13 cellular contexts compared by ENCODE assay signal in the genomic region with DNA sequence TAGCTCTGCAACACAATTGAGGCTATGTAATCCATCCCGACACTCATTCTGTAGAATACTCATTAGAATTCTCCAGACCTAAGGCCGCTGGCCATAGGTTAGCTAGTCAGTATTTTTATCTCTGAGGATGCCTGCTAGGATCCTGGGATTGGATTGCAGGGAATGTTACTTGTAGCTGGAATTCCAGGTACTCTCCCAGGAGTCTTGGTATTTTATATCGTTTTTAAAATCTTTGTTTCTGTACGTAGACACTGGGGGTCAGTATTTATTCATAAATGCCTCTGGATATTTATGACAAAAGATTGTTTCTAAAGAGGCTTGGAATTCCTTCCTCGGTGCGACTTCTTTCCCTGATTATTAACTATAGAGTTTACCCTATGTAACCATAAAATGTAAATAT. TPM values are rescaled to one million over a fixed set of nuclear protein-coding genes. Genes with fewer than 3 reads are reported as not detected.
DNase-seq lines count a peak whose midpoint lies in the region; ATAC-seq, FAIRE-seq and TF ChIP-seq lines count a peak whose summit lies in the region.
"Had no signal": no experiment of that assay in that cellular context is flagged by ENCODE, and none has a peak within 500 bp of the region (broad histone marks: within the 10 kb centered on the region; RNA-seq: fewer than 3 reads in every experiment).

No MANE protein-coding gene starts in this region.

- in situ Hi-C loops in ACHN (cut with HindIII; ENCODE audit: low pct_ligation_motif_present, low pct_unique_long_range_greater_than_20kb, low sequenced_read_pairs) = no loop called here
- in situ Hi-C loops in astrocyte of the cerebellum (cut with HindIII; ENCODE audit: low sequenced_read_pairs) = no loop called here
- in situ Hi-C loops in HepG2 (cut with HindIII; ENCODE audit: extremely low pct_ligation_motif_present, low pct_unique_long_range_greater_than_20kb) = no loop called here

- WGBS in HepG2 (ENCODE audit: low lambda C conversion rate) = 19% methylated on average over 5 of the region's 6 CpGs

- no peak for TF ChIP-seq POLR2A in HepG2 (IDR thresholded peaks at IDR 0.05; ENCODE audit: insufficient read depth in 1 of 2, low read depth in 2 of 2, low read length in 2 of 2)

- TF ChIP-seq RAD21 in HepG2 (CRISPR knock-in tag; IDR thresholded peaks at IDR 0.05) = no peak

- TF ChIP-seq CTCF in astrocyte of the cerebellum (IDR thresholded peaks at IDR 0.05; ENCODE audit: low read depth, low read length, missing control alignments) (peak; percentile 19), HepG2 (CRISPR knock-in tag; IDR thresholded peaks at IDR 0.05) (peak; percentile 48; the same call in 1 of the 2 replicates), mucosa of descending colon (IDR thresholded peaks at IDR 0.05) (no peak)

- no peak for TF ChIP-seq EP300 in HepG2 (IDR thresholded peaks at IDR 0.05; ENCODE audit: low read depth in 2 of 2, low read length in 2 of 2)
- no peak for TF ChIP-seq EP300 in HepG2 (CRISPR knock-in tag; IDR thresholded peaks at IDR 0.05; ENCODE audit: borderline replicate concordance)

- ATAC-seq in HepG2 (peak; percentile 26), mucosa of descending colon (no peak)
- ATAC-seq: activated naive CD8-positive, alpha-beta T cell treated with anti-CD3 and anti-CD28 coated beads, Interleukin-2, amount 50 U/mL, for 24 hours; WTC11 had no signal

- H3K9ac ChIP-seq in HepG2 (ENCODE audit: insufficient read depth, low read depth, low read length) = no peak overlapping the region

- H3K4me2 ChIP-seq in HepG2 (ENCODE audit: low read depth, low read length) = no peak overlapping the region

- no peak overlapping the region for H2AFZ ChIP-seq in HepG2 (ENCODE audit: low read length)

- no peaks in the 10 kb centered on the region for H3K36me3 ChIP-seq in HepG2 (replicated peaks in 1 of 2; ENCODE audit: control insufficient read depth in 1 of 2, insufficient read depth in 2 of 2, low read length in 2 of 2)
- H3K36me3 ChIP-seq in mucosa of descending colon (ENCODE audit: low read depth) = no peaks in the 10 kb centered on the region

- H3K4me1 ChIP-seq in HepG2 (ENCODE audit: insufficient read depth, low read length) = peaks cover 28% of the 10 kb centered on the region
- no peaks in the 10 kb centered on the region for H3K4me1 ChIP-seq in mucosa of descending colon (ENCODE audit: low read depth)

- no peaks in the 10 kb centered on the region for H4K20me1 ChIP-seq in HepG2 (ENCODE audit: insufficient read depth, low read length)

- no peaks in the 10 kb centered on the region for H3K79me2 ChIP-seq in HepG2 (ENCODE audit: insufficient read depth, low read length)

- no peak overlapping the region for H3K27ac ChIP-seq in HepG2 (ENCODE audit: extremely low read length, insufficient read depth, low read length)

- peaks cover 0 to 3% of the 10 kb centered on the region in 2 experiments; a peak in 2 of 5 replicates for H3K27me3 ChIP-seq in HepG2 (ENCODE audit: control insufficient read depth in 1 of 2, insufficient read depth in 2 of 2, low read length in 2 of 2)

- FAIRE-seq in HepG2 (lab: Jason Lieb, UNC) = no peak

- intact Hi-C loops in HepG2 (cut with micrococcal nuclease; ENCODE audit: unreplicated experiment) (no loop called here), posterior vena cava (cut with DNase I) (loop anchor here (5.0 to 10.0 kb wide), 2 partner anchors 266 to 478 kb away; no protein-coding TSS in a partner anchor), mucosa of descending colon (cut with DNase I, micrococcal nuclease) (no loop called here)

- DNase-seq in ACHN (peak; percentile 35), HT-29 (ENCODE audit: low spot score) (peak; percentile 29), astrocyte of the cerebellum (ENCODE audit: low read depth) (no peak), HepG2 (ENCODE audit: low spot score) (no peak), posterior vena cava (ENCODE audit: low spot score) (no peak), occipital lobe (lab: John Stamatoyannopoulos, UW) (no peak), NCI-H1417 treated with DMSO at 0.1 percent for 48 hours (lab: John Stamatoyannopoulos, UW) (no peak), mucosa of descending colon (no peak)
- DNase-seq: activated naive CD8-positive, alpha-beta T cell treated with anti-CD3 and anti-CD28 coated beads, Interleukin-2, amount 50 U/mL, for 24 hours; DMS79; NCI-H2029; stimulated activated CD4-positive, alpha-beta T cell treated with anti-CD3 and anti-CD28 coated beads, Interleukin-12 subunit alpha, Interleukin-12 subunit beta, amount 100 ng/mL, for 4 hours had no signal

- no peak overlapping the region for H3K4me3 ChIP-seq in astrocyte of the cerebellum (ENCODE audit: low read depth, low read length)
- no peak overlapping the region for H3K4me3 ChIP-seq in HepG2 (replicated peaks in 1 of 3; ENCODE audit: insufficient read depth in 1 of 3, low read depth in 2 of 3, low read length in 3 of 3)
- H3K4me3 ChIP-seq in mucosa of descending colon = no peak overlapping the region

- POLR2A ChIA-PET in HepG2 (lab: Yijun Ruan, JAX) = no interaction called here

- no TSS peak for BruUV-seq in HepG2 (replicated peaks; lab: Mats Ljungman, UMichigan)

- H3K9me3 ChIP-seq in HepG2 (ENCODE audit: low read length) (no peaks in the 10 kb centered on the region), mucosa of descending colon (no peaks in the 10 kb centered on the region)

- CTCF ChIA-PET in HepG2 (lab: Yijun Ruan, JAX; ENCODE audit: low intra/inter-chr PET ratio, low total read pairs) = interaction anchor here (1.4 kb wide), 1 partner anchor 267 kb away, joined by 4 read pairs; no protein-coding TSS in a partner anchor

TF ChIP-seq in HepG2, 621 proteins besides CTCF, POLR2A, EP300 and RAD21 (continues in another document):
- TF ChIP-seq RBAK (CRISPR knock-in tag; IDR thresholded peaks at IDR 0.05) (no peak), STAG1 (CRISPR knock-in tag; IDR thresholded peaks at IDR 0.05) (peak; percentile 68), ONECUT2 (CRISPR knock-in tag; IDR thresholded peaks at IDR 0.05) (no peak), PBX3 (CRISPR knock-in tag; IDR thresholded peaks at IDR 0.05; ENCODE audit: borderline replicate concordance) (no peak), MTF1 (CRISPR knock-in tag; IDR thresholded peaks at IDR 0.05) (no peak)

RNA-seq across cellular contexts. Expression of gene BPGM, which starts 40.1 kb away (rescaled TPM):
- total RNA-seq in HT-29 (2014; rRNA removed; shearing (Covaris generic)) = 7.1 and 8.0 TPM in 2 replicates
- 7.5 and 10.7 TPM in 2 replicates for total RNA-seq in HepG2 (2016; rRNA removed; fragmentation: Illumina TruSeq; extraction: Trizol)
- total RNA-seq in HepG2 (2016; cell fraction: cytosol; rRNA removed; fragmentation: Illumina TruSeq; extraction: Trizol; ENCODE audit: low read depth) = 2.2 and 3.2 TPM in 2 replicates
- total RNA-seq in HepG2 (2016; cell fraction: insoluble cytoplasmic fraction; rRNA removed; fragmentation: Illumina TruSeq; extraction: Trizol) = 7.6 and 10.7 TPM in 2 replicates
- 7.3 and 7.9 TPM in 2 replicates for total RNA-seq in HepG2 (2016; cell fraction: membrane; rRNA removed; fragmentation: Illumina TruSeq; extraction: Trizol)
- total RNA-seq in HepG2 (2016; cell fraction: nucleus; rRNA removed; fragmentation: Illumina TruSeq; extraction: Trizol) = 3.5 and 4.5 TPM in 2 replicates
- polyA plus RNA-seq in HepG2 (2011; rRNA removed) = 3.1 and 4.0 TPM in 2 replicates
- 2.3 and 4.0 TPM in 2 replicates for polyA plus RNA-seq in HepG2 (2011; cell fraction: cytosol; rRNA removed)
- polyA plus RNA-seq in HepG2 (2011; cell fraction: nucleus; rRNA removed) = 1.1 and 2.2 TPM in 2 replicates
- polyA plus RNA-seq in HepG2 (2012) = 3.4 and 4.2 TPM in 2 replicates
- polyA plus RNA-seq in HepG2 (2016; cell fraction: cytosol; fragmentation: Illumina TruSeq; extraction: Trizol; ENCODE audit: low read depth) = 1.8 and 2.7 TPM in 2 replicates
- 10.6 and 11.1 TPM in 2 replicates for polyA plus RNA-seq in HepG2 (2016; cell fraction: insoluble cytoplasmic fraction; fragmentation: Illumina TruSeq; extraction: Trizol; ENCODE audit: low read depth)
- polyA plus RNA-seq in HepG2 (2016; cell fraction: membrane; fragmentation: Illumina TruSeq; extraction: Trizol; ENCODE audit: low read depth) = 7.4 and 7.5 TPM in 2 replicates
- 3.8 and 4.5 TPM in 2 replicates for polyA plus RNA-seq in HepG2 (2016; cell fraction: nucleus; fragmentation: Illumina TruSeq; extraction: Trizol; ENCODE audit: insufficient read depth, low read depth)
- 1.1 and 4.0 TPM in 2 replicates for polyA minus RNA-seq in HepG2 (2011; rRNA and poly(A)+ RNA removed; ENCODE audit: low replicate concordance)
- 0.88 and 2.1 TPM in 2 replicates for polyA minus RNA-seq in HepG2 (2011; cell fraction: cytosol; rRNA and poly(A)+ RNA removed)
- 2.8 and 5.0 TPM in 2 replicates for polyA minus RNA-seq in HepG2 (2011; cell fraction: nucleus; rRNA and poly(A)+ RNA removed)
- 10 to 100 TPM; 16.1 to 17.5 TPM for total RNA-seq in posterior vena cava
- total RNA-seq in occipital lobe = 30.3 TPM
- total RNA-seq in mucosa of descending colon = 10 to 100 TPM in 1 of 3 donors, 1 to 10 TPM in 2; 9.4 to 17.3 (median 9.4) TPM

Comparison
In these comparisons a context has a peak if more than half of its experiments do, and no peak if none do; other contexts are left out.
1. DNase-seq: peak in ACHN (single experiment) and HT-29 (single experiment); none in astrocyte of the cerebellum (single experiment), HepG2 (single experiment), posterior vena cava (single experiment), occipital lobe (single experiment), NCI-H1417 treated with DMSO at 0.1 percent for 48 hours (single experiment) and mucosa of descending colon (0 of 3).
2. intact Hi-C loops: an anchor here in posterior vena cava (5.0 to 10.0 kb wide); none called in HepG2 and mucosa of descending colon.